Comparison of ENCODE assay signal across 27 cellular contexts in genomic region chr17:63153488-63153887, GRCh38.
DNase-seq lines count a peak whose midpoint lies in the region; TF ChIP-seq lines count a peak whose summit lies in the region.
"Had no signal": no experiment of that assay in that cellular context is flagged by ENCODE, and none has a peak within 500 bp of the region (broad histone marks: within the 10 kb centered on the region; RNA-seq: fewer than 3 reads in every experiment).

No MANE protein-coding gene starts in this region.

- WGBS in mammary epithelial cell (ENCODE audit: low coverage, missing lambda C conversion rate), result 100% methylated on average over 1 of the region's 1 CpG

- H3K79me2 ChIP-seq in OCI-LY3 (ENCODE audit: low read length) (no peaks in the 10 kb centered on the region), mammary epithelial cell (ENCODE audit: insufficient read depth, low read length) (peaks cover 50% of the 10 kb centered on the region)

- H2AFZ ChIP-seq in OCI-LY3 (ENCODE audit: low read depth, low read length) (peak overlapping the region; percentile 30; the same call in 1 of the 2 replicates), mammary epithelial cell (ENCODE audit: low read depth, low read length) (no peak overlapping the region)
- H2AFZ ChIP-seq: PC-9 had no signal

- H3K4me1 Mint-ChIP-seq in nephron progenitor cell, result peaks cover 64% of the 10 kb centered on the region

- H3K27ac ChIP-seq in OCI-LY3 (ENCODE audit: low read length) (peak overlapping the region; percentile 97), mammary epithelial cell (ENCODE audit: insufficient read depth, low read depth, low read length) (no peak overlapping the region)
- H3K27ac ChIP-seq: brain microvascular endothelial cell, C4-2B, epithelial cell of prostate, lower lobe of right lung, PC-9 had no signal

- H3K36me3 Mint-ChIP-seq in nephron progenitor cell (ENCODE audit: low read depth), result no peaks in the 10 kb centered on the region

- H3K4me3 ChIP-seq in OCI-LY3 (ENCODE audit: low read length) (0 out of 2 replicates have a peak overlapping the region, but pooled peaks have one; percentile 66), H7 (ENCODE audit: insufficient read depth, low read depth, low read length) (no peak overlapping the region), mammary epithelial cell (replicated peaks in 1 of 3; ENCODE audit: insufficient read depth in 1 of 3, low read depth in 2 of 3, low read length in 3 of 3) (no peak overlapping the region)
- H3K4me3 ChIP-seq: GM12878, lower lobe of right lung, PC-9 had no signal

- dilution Hi-C loops in mammary epithelial cell (cut with HindIII; ENCODE audit: low sequenced_read_pairs), result no loop called here

- DNase-seq in fibroblast of peridontal ligament (ENCODE audit: extremely low read depth) (peak; percentile 22), nephron progenitor cell (no peak), superior temporal gyrus (ENCODE audit: extremely low spot score) (peak; percentile 77), GF-D8 (lab: John Stamatoyannopoulos, UW) (no peak), NCI-H1930 (lab: John Stamatoyannopoulos, UW) (no peak), H7 (no peak), mammary epithelial cell (no peak)
- DNase-seq: activated CD4-positive, alpha-beta T cell treated with anti-CD3 and anti-CD28 coated beads, Interleukin-2, amount 50 U/mL, for 1 hour; activated naive CD4-positive, alpha-beta T cell treated with Interleukin-2 at 50 U/mL for 16 hours; activated T-cell treated with anti-CD3 and anti-CD28 coated beads, Interleukin-2, amount 50 U/mL, for 48 hours; brain microvascular endothelial cell; Calu3; effector CD4-positive, alpha-beta T cell; Kasumi-1; kidney glomerular epithelial cell; lower lobe of right lung; MV-4-11; NCI-H510A treated with DMSO at 0.1 percent for 48 hours; NK-92 treated with Interleukin-12 subunit alpha and Interleukin-12 subunit beta, amount 100 ng/mL, for 24 hours; PC-9; stimulated activated CD4-positive, alpha-beta T cell treated with anti-CD3 and anti-CD28 coated beads, Interleukin-2, amount 100 ng/mL, for 24 hours; T-helper 9 cell had no signal

- H3K36me3 ChIP-seq in OCI-LY3 (replicated peaks; ENCODE audit: low read depth, low read length) (no peaks in the 10 kb centered on the region), H7 (replicated peaks; ENCODE audit: control insufficient read depth, insufficient read depth, low read length) (no peaks in the 10 kb centered on the region), mammary epithelial cell (ENCODE audit: insufficient read depth, low read length) (peaks cover 2% of the 10 kb centered on the region)
- H3K36me3 ChIP-seq: brain microvascular endothelial cell, lower lobe of right lung had no signal

- H3K4me2 ChIP-seq in OCI-LY3 (ENCODE audit: low read length) (peak overlapping the region; percentile 90), mammary epithelial cell (ENCODE audit: insufficient read depth, low read depth, low read length) (no peak overlapping the region)
- H3K4me2 ChIP-seq: PC-9, smooth muscle cell had no signal

- H3K4me1 ChIP-seq in OCI-LY3 (ENCODE audit: low read length), result peaks cover 57% of the 10 kb centered on the region
- no peaks in the 10 kb centered on the region for H3K4me1 ChIP-seq in mammary epithelial cell (ENCODE audit: insufficient read depth, low read length)
- H3K4me1 ChIP-seq: lower lobe of right lung had no signal

- H3K27me3 Mint-ChIP-seq in nephron progenitor cell (ENCODE audit: low read depth, poor library complexity), result no peaks in the 10 kb centered on the region

- CTCF ChIA-PET in mammary epithelial cell (lab: Charles Lee; ENCODE audit: low non-redundant PET), result no interaction called here

- in situ Hi-C loops in mammary epithelial cell (cut with MboI; ENCODE audit: low sequenced_read_pairs in 2 of 2), result no loop called here

- TF ChIP-seq CTCF in OCI-LY3 (IDR thresholded peaks at IDR 0.05; ENCODE audit: low read depth, low read length), result no peak
- no peak for TF ChIP-seq CTCF in nephron progenitor cell (IDR thresholded peaks at IDR 0.05)
- no peak for TF ChIP-seq CTCF in mammary epithelial cell (conservative IDR thresholded peaks at IDR 0.05 in 1 of 2, IDR thresholded peaks at IDR 0.05 in 1 of 2; ENCODE audit: extremely low read depth in 1 of 2, insufficient read depth in 1 of 2, low read depth in 1 of 2, low read length in 2 of 2)

- peak overlapping the region; percentile 44 for H3K27ac Mint-ChIP-seq in nephron progenitor cell

- no peaks in the 10 kb centered on the region for H3K9me3 Mint-ChIP-seq in nephron progenitor cell

- intact Hi-C loops in mammary epithelial cell (cut with micrococcal nuclease), result no loop called here

- H3K9me3 ChIP-seq in OCI-LY3 (ENCODE audit: insufficient read depth, low read length) (no peaks in the 10 kb centered on the region), mammary epithelial cell (replicated peaks; ENCODE audit: insufficient read depth, low read length) (no peaks in the 10 kb centered on the region)
- H3K9me3 ChIP-seq: lower lobe of right lung had no signal

- H3K9ac ChIP-seq in OCI-LY3 (ENCODE audit: low read length), result peak overlapping the region; percentile 81
- H3K9ac ChIP-seq in mammary epithelial cell (ENCODE audit: insufficient read depth, low read length), result no peak overlapping the region

- BruUV-seq in mammary epithelial cell (replicated peaks; lab: Mats Ljungman, UMichigan), result no TSS peak

- H3K27me3 ChIP-seq in OCI-LY3 (ENCODE audit: low read depth, low read length), result no peaks in the 10 kb centered on the region
- H3K27me3 ChIP-seq in H7 (ENCODE audit: control insufficient read depth, insufficient read depth, low read length), result no peaks in the 10 kb centered on the region
- no peaks in the 10 kb centered on the region for H3K27me3 ChIP-seq in mammary epithelial cell (ENCODE audit: insufficient read depth, low read length)
- H3K27me3 ChIP-seq: brain microvascular endothelial cell had no signal

- H3K4me3 Mint-ChIP-seq in nephron progenitor cell, result peak overlapping the region; percentile 31

- H4K20me1 ChIP-seq in OCI-LY3 (ENCODE audit: insufficient read depth, low read length) (no peaks in the 10 kb centered on the region), mammary epithelial cell (ENCODE audit: insufficient read depth, low read length) (no peaks in the 10 kb centered on the region)

Comparison
In these comparisons a context has a peak if more than half of its experiments do, and no peak if none do; other contexts are left out.
1. DNase-seq: peak in fibroblast of peridontal ligament (single experiment) and superior temporal gyrus (single experiment); none in nephron progenitor cell (single experiment), GF-D8 (single experiment), NCI-H1930 (0 of 2), H7 (single experiment) and mammary epithelial cell (single experiment).